Comparison of ENCODE assay signal across 17 cellular contexts in the genomic region with DNA sequence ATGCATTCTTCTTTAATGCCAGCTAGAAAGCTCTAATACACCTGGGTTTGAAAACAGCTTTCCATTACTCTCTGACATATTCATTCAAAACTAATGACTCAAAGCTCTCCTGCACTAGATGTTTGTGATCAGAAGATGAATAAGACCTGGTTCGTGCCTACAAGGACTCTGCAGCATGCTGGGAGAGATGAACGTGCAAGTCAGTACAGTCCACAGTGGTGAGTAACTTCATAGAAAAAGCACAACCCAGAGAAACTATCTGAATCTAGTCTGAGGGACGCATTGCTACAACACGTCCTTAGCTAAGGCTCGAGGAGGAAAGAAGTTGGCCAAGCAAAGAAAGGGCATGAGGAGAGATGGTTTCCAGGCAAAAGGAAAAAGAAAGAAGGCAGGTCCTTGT.
DNase-seq lines count a peak whose midpoint lies in the region; ATAC-seq and TF ChIP-seq lines count a peak whose summit lies in the region.
"Had no signal": no experiment of that assay in that cellular context is flagged by ENCODE, and none has a peak within 500 bp of the region (broad histone marks: within the 10 kb centered on the region; RNA-seq: fewer than 3 reads in every experiment).

No MANE protein-coding gene starts in this region.

- no peak overlapping the region for H3K4me3 ChIP-seq in SJSA1
- H3K4me3 ChIP-seq in fibroblast of mammary gland (ENCODE audit: control insufficient read depth, low read depth, low read length), result no peak overlapping the region
- H3K4me3 ChIP-seq in smooth muscle cell, result no peak overlapping the region
- H3K4me3 ChIP-seq: vagina had no signal

- H3K4me1 ChIP-seq in SJSA1 (replicated peaks) (peaks cover 38% of the 10 kb centered on the region), smooth muscle cell (ENCODE audit: low read depth) (peaks cover 24% of the 10 kb centered on the region)

- H3K79me2 ChIP-seq in smooth muscle cell (ENCODE audit: low read depth), result no peaks in the 10 kb centered on the region

- H4K20me1 ChIP-seq in smooth muscle cell (ENCODE audit: low read depth), result no peaks in the 10 kb centered on the region

- H2AFZ ChIP-seq in smooth muscle cell (ENCODE audit: low read depth), result no peak overlapping the region

- H3K27ac ChIP-seq in SJSA1 (peak overlapping the region; percentile 35), smooth muscle cell (ENCODE audit: low read depth) (peak overlapping the region; percentile 39)
- H3K27ac ChIP-seq: vagina had no signal

- no peak overlapping the region for H3K9ac ChIP-seq in smooth muscle cell (ENCODE audit: low read depth)

- H3K9me3 ChIP-seq in SJSA1 (replicated peaks) (no peaks in the 10 kb centered on the region), smooth muscle cell (replicated peaks; ENCODE audit: low read depth) (no peaks in the 10 kb centered on the region)
- H3K9me3 ChIP-seq: vagina had no signal

- no peaks in the 10 kb centered on the region for H3K27me3 ChIP-seq in SJSA1 (replicated peaks)
- no peaks in the 10 kb centered on the region for H3K27me3 ChIP-seq in smooth muscle cell (ENCODE audit: low read depth)
- H3K27me3 ChIP-seq: vagina had no signal

- DNase-seq in GM04504 (ENCODE audit: low read depth) (peak; percentile 68), SJSA1 (ENCODE audit: low read depth in 1 of 2, low spot score in 2 of 2) (peak in 1 of 2 experiments; percentile 31), fibroblast of mammary gland (ENCODE audit: low read depth) (peak; percentile 75), smooth muscle cell (lab: John Stamatoyannopoulos, UW; ENCODE audit: unreplicated experiment) (no peak), left lobe of liver (ENCODE audit: low spot score) (no peak), NCI-H526 treated with DMSO at 0.1 percent for 48 hours (lab: John Stamatoyannopoulos, UW) (no peak)
- no peak for DNase-seq in stimulated activated naive CD4-positive, alpha-beta T cell (lab: John Stamatoyannopoulos, UW)
- DNase-seq: activated CD8-positive, alpha-beta T cell treated with anti-CD3 and anti-CD28 coated beads for 36 hours; activated gamma-delta T cell; effector memory CD8-positive, alpha-beta T cell; NCI-H1930; retina; Right ventricle myocardium superior; stimulated activated CD4-positive, alpha-beta T cell treated with anti-CD3 and anti-CD28 coated beads, Interleukin-4, amount 100 ng/mL, for 1 hour; T1000 had no signal

- 49% methylated on average over 5 of the region's 5 CpGs for WGBS in smooth muscle cell (ENCODE audit: low lambda C conversion rate)

- TF ChIP-seq CTCF in fibroblast of mammary gland (conservative IDR thresholded peaks at IDR 0.05; ENCODE audit: control insufficient read depth, insufficient read depth, low read depth, low read length), result no peak
- no peak for TF ChIP-seq CTCF in smooth muscle cell (IDR thresholded peaks at IDR 0.05; ENCODE audit: borderline replicate concordance, insufficient read depth, poor library complexity, severe bottlenecking)

- no peaks in the 10 kb centered on the region for H3F3A ChIP-seq in smooth muscle cell (ENCODE audit: low read depth)

- H3K4me2 ChIP-seq in smooth muscle cell, result no peak overlapping the region

- ATAC-seq in left lobe of liver, result no peak
- ATAC-seq: activated CD8-positive, alpha-beta T cell treated with anti-CD3 and anti-CD28 coated beads for 36 hours; effector memory CD8-positive, alpha-beta T cell; natural killer cell treated with Interleukin-12 subunit alpha and Interleukin-12 subunit beta and Interleukin-15 and Interleukin-18, amount 100 ng/mL, for 72 hours had no signal

- no peaks in the 10 kb centered on the region for H3K36me3 ChIP-seq in SJSA1
- H3K36me3 ChIP-seq in smooth muscle cell (ENCODE audit: low read depth), result no peaks in the 10 kb centered on the region
- H3K36me3 ChIP-seq: vagina had no signal

Comparison
In these comparisons a context has a peak if more than half of its experiments do, and no peak if none do; other contexts are left out.
1. DNase-seq: peak in GM04504 (single experiment) and fibroblast of mammary gland (single experiment); none in smooth muscle cell (single experiment), stimulated activated naive CD4-positive, alpha-beta T cell (0 of 6), left lobe of liver (single experiment) and NCI-H526 treated with DMSO at 0.1 percent for 48 hours (single experiment).